In the genomic region with DNA sequence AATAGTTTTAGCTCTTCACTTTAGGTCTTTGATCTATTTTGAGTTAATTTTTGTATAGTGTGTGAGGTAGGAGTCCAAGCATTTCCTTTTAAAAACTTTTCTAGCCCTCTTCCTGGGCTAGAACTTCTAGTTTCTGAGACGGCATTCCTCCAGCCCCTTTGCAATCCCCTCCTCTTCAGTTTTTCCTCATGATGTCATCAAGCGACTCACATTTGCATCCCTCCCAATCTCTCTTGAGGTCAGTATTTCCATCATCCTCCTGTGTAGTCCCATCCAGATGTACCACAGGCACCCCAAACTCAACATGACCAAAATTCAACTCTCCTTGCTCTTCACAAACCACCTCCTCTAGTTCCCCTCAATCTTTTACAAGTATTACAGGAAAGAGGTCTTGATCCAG, we compare ENCODE assay signal across 3 cellular contexts.
TF ChIP-seq lines count a peak whose summit lies in the region.

No MANE protein-coding gene starts in this region.

TF ChIP-seq in SK-N-SH, 30 proteins besides CTCF, POLR2A, EP300 and RAD21:
- TF ChIP-seq, protein P1, sequence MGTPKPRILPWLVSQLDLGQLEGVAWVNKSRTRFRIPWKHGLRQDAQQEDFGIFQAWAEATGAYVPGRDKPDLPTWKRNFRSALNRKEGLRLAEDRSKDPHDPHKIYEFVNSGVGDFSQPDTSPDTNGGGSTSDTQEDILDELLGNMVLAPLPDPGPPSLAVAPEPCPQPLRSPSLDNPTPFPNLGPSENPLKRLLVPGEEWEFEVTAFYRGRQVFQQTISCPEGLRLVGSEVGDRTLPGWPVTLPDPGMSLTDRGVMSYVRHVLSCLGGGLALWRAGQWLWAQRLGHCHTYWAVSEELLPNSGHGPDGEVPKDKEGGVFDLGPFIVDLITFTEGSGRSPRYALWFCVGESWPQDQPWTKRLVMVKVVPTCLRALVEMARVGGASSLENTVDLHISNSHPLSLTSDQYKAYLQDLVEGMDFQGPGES (IDR thresholded peaks at IDR 0.05; ENCODE audit: low read depth, low read length), result no peak
- TF ChIP-seq FOXM1 (IDR thresholded peaks at IDR 0.05; ENCODE audit: low read depth) (no peak), FOXJ3 (CRISPR knock-in tag; IDR thresholded peaks at IDR 0.05) (no peak), CHD2 (IDR thresholded peaks at IDR 0.05; ENCODE audit: low read length, partially characterized antibody) (no peak), SIN3A (IDR thresholded peaks at IDR 0.05; ENCODE audit: borderline replicate concordance, low read depth, low read length) (no peak), FOSL2 (IDR thresholded peaks at IDR 0.05; ENCODE audit: borderline replicate concordance, low read depth) (no peak), TAF1 (IDR thresholded peaks at IDR 0.05; ENCODE audit: borderline replicate concordance, low read depth, low read length) (no peak), MEF2A (IDR thresholded peaks at IDR 0.05; ENCODE audit: borderline replicate concordance, low read depth) (no peak), MXI1 (IDR thresholded peaks at IDR 0.05; ENCODE audit: low read depth, low read length) (no peak), RCOR1 (IDR thresholded peaks at IDR 0.05; ENCODE audit: low read length) (no peak), ELF1 (IDR thresholded peaks at IDR 0.05) (no peak), GABPA (IDR thresholded peaks at IDR 0.05; ENCODE audit: low read depth) (no peak), TEAD4 (IDR thresholded peaks at IDR 0.05; ENCODE audit: borderline replicate concordance, insufficient read depth) (no peak)
- TF ChIP-seq, protein P2, sequence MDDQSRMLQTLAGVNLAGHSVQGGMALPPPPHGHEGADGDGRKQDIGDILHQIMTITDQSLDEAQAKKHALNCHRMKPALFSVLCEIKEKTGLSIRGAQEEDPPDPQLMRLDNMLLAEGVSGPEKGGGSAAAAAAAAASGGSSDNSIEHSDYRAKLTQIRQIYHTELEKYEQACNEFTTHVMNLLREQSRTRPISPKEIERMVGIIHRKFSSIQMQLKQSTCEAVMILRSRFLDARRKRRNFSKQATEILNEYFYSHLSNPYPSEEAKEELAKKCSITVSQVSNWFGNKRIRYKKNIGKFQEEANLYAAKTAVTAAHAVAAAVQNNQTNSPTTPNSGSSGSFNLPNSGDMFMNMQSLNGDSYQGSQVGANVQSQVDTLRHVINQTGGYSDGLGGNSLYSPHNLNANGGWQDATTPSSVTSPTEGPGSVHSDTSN (IDR thresholded peaks at IDR 0.05), result no peak
- TF ChIP-seq, protein P3, sequence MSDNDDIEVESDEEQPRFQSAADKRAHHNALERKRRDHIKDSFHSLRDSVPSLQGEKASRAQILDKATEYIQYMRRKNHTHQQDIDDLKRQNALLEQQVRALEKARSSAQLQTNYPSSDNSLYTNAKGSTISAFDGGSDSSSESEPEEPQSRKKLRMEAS (IDR thresholded peaks at IDR 0.05; ENCODE audit: low read depth), result no peak
- TF ChIP-seq, protein P4, sequence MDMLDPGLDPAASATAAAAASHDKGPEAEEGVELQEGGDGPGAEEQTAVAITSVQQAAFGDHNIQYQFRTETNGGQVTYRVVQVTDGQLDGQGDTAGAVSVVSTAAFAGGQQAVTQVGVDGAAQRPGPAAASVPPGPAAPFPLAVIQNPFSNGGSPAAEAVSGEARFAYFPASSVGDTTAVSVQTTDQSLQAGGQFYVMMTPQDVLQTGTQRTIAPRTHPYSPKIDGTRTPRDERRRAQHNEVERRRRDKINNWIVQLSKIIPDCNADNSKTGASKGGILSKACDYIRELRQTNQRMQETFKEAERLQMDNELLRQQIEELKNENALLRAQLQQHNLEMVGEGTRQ (IDR thresholded peaks at IDR 0.05; ENCODE audit: borderline replicate concordance, low read depth, low read length), result no peak

TF ChIP-seq in SK-N-SH treated with all-trans-retinoic acid at 6 μM for 48 hours, 23 proteins besides CTCF, POLR2A, EP300 and RAD21:
- TF ChIP-seq SNAI2 (CRISPR knock-in tag; IDR thresholded peaks at IDR 0.05), result no peak
- no peak for TF ChIP-seq BACH2 (CRISPR knock-in tag; IDR thresholded peaks at IDR 0.05; ENCODE audit: borderline replicate concordance)
- no peak for TF ChIP-seq CSDC2 (CRISPR knock-in tag; IDR thresholded peaks at IDR 0.05)
- no peak for TF ChIP-seq ZNF8 (CRISPR knock-in tag; IDR thresholded peaks at IDR 0.05)
- no peak for TF ChIP-seq ZNF565 (CRISPR knock-in tag; conservative IDR thresholded peaks at IDR 0.05; ENCODE audit: low read depth)
- no peak for TF ChIP-seq GLIS3 (CRISPR knock-in tag; IDR thresholded peaks at IDR 0.05)
- TF ChIP-seq, protein P5, sequence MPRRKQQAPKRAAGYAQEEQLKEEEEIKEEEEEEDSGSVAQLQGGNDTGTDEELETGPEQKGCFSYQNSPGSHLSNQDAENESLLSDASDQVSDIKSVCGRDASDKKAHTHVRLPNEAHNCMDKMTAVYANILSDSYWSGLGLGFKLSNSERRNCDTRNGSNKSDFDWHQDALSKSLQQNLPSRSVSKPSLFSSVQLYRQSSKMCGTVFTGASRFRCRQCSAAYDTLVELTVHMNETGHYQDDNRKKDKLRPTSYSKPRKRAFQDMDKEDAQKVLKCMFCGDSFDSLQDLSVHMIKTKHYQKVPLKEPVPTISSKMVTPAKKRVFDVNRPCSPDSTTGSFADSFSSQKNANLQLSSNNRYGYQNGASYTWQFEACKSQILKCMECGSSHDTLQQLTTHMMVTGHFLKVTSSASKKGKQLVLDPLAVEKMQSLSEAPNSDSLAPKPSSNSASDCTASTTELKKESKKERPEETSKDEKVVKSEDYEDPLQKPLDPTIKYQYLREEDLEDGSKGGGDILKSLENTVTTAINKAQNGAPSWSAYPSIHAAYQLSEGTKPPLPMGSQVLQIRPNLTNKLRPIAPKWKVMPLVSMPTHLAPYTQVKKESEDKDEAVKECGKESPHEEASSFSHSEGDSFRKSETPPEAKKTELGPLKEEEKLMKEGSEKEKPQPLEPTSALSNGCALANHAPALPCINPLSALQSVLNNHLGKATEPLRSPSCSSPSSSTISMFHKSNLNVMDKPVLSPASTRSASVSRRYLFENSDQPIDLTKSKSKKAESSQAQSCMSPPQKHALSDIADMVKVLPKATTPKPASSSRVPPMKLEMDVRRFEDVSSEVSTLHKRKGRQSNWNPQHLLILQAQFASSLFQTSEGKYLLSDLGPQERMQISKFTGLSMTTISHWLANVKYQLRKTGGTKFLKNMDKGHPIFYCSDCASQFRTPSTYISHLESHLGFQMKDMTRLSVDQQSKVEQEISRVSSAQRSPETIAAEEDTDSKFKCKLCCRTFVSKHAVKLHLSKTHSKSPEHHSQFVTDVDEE (CRISPR knock-in tag; IDR thresholded peaks at IDR 0.05), result no peak
- no peak for TF ChIP-seq ZFP30 (CRISPR knock-in tag; IDR thresholded peaks at IDR 0.05)
- no peak for TF ChIP-seq ESRRG (CRISPR knock-in tag; IDR thresholded peaks at IDR 0.05)
- no peak for TF ChIP-seq RARB (CRISPR knock-in tag; IDR thresholded peaks at IDR 0.05)
- TF ChIP-seq, protein P6, sequence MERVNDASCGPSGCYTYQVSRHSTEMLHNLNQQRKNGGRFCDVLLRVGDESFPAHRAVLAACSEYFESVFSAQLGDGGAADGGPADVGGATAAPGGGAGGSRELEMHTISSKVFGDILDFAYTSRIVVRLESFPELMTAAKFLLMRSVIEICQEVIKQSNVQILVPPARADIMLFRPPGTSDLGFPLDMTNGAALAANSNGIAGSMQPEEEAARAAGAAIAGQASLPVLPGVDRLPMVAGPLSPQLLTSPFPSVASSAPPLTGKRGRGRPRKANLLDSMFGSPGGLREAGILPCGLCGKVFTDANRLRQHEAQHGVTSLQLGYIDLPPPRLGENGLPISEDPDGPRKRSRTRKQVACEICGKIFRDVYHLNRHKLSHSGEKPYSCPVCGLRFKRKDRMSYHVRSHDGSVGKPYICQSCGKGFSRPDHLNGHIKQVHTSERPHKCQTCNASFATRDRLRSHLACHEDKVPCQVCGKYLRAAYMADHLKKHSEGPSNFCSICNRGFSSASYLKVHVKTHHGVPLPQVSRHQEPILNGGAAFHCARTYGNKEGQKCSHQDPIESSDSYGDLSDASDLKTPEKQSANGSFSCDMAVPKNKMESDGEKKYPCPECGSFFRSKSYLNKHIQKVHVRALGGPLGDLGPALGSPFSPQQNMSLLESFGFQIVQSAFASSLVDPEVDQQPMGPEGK (CRISPR knock-in tag; IDR thresholded peaks at IDR 0.05; ENCODE audit: borderline replicate concordance), result no peak

TF ChIP-seq in IMR-90, 13 proteins besides CTCF, POLR2A, EP300 and RAD21:
- TF ChIP-seq BHLHE40 (IDR thresholded peaks at IDR 0.05; ENCODE audit: low read depth, low read length) (no peak), FOS (IDR thresholded peaks at IDR 0.05; ENCODE audit: low read depth, low read length) (no peak), NFE2L2 (IDR thresholded peaks at IDR 0.05; ENCODE audit: low read depth, low read length) (no peak), RCOR1 (IDR thresholded peaks at IDR 0.05; ENCODE audit: insufficient replicate concordance, low read length) (no peak), MAFK (IDR thresholded peaks at IDR 0.05; ENCODE audit: low read depth, low read length) (no peak), CHD1 (IDR thresholded peaks at IDR 0.05; ENCODE audit: low read depth, low read length) (no peak), CEBPB (IDR thresholded peaks at IDR 0.05; ENCODE audit: low read depth, low read length) (no peak)
- TF ChIP-seq, protein P7, sequence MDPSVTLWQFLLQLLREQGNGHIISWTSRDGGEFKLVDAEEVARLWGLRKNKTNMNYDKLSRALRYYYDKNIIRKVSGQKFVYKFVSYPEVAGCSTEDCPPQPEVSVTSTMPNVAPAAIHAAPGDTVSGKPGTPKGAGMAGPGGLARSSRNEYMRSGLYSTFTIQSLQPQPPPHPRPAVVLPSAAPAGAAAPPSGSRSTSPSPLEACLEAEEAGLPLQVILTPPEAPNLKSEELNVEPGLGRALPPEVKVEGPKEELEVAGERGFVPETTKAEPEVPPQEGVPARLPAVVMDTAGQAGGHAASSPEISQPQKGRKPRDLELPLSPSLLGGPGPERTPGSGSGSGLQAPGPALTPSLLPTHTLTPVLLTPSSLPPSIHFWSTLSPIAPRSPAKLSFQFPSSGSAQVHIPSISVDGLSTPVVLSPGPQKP (IDR thresholded peaks at IDR 0.05; ENCODE audit: borderline replicate concordance, low read depth, low read length), result no peak
